19 cellular contexts compared by ENCODE assay signal in the genomic region with DNA sequence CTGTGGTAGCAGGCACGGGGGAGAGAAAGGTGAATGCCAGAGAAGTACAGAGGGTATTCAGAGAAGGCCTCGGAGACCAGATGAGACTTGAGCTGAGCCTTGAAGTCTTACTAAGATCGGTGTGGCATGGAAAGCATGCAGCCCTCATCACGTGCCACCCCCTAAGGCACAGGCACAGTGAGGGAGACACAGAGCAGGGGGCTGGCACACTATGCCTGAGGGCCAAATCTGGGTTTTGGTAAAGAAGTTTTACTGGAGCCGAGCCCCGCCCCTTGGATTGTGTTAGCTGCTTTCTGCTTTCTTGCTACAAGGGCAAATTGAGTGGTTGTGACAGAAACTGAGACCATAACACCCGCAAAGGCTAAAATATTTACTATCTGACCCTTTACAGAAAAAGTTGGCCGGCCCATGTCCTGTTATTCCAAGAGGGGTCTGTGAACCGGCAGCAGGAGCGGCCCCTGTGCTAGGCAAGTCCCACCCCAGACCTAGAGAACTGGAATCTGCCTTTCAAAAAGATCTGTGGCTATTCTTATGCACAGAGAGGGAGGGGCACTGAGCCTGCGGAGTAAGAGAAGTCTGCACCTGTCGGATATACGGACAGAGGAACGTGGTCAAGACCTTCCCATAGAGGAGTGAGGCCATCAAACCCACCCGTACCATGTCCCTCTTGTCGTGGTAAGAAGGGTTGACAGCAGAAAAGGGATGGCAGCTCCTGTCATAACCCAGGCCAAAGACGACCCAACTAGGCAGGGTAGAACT.
DNase-seq lines count a peak whose midpoint lies in the region; ATAC-seq and TF ChIP-seq lines count a peak whose summit lies in the region.
"Had no signal": no experiment of that assay in that cellular context is flagged by ENCODE, and none has a peak within 500 bp of the region (broad histone marks: within the 10 kb centered on the region; RNA-seq: fewer than 3 reads in every experiment).

No MANE protein-coding gene starts in this region.

- peak in 1 of 2 donors; percentile 57 for DNase-seq in cardiac muscle cell (ENCODE audit: low read depth in 1 of 2, low spot score in 1 of 2)
- DNase-seq in Right ventricle myocardium superior = no peak
- DNase-seq in endodermal cell = peak; percentile 57
- DNase-seq in myocyte (ENCODE audit: low read depth) = peak; percentile 68
- DNase-seq in type B pancreatic cell (ENCODE audit: extremely low spot score, unreplicated experiment) = no peak
- DNase-seq in hypothalamus (lab: John Stamatoyannopoulos, UW) = no peak
- DNase-seq in HFFc6 = no peak
- no peak for DNase-seq in anterior cingulate cortex (lab: John Stamatoyannopoulos, UW)
- DNase-seq: 8988T; activated CD4-positive, alpha-beta T cell treated with anti-CD3 and anti-CD28 coated beads for 1 hour; activated naive CD8-positive, alpha-beta T cell treated with anti-CD3 and anti-CD28 coated beads for 36 hours; Calu3; effector CD8-positive, alpha-beta T cell; hippocampal formation; NCI-H1417 treated with DMSO at 0.1 percent for 48 hours; NCI-H69; OCI-M1; SK-N-SH; T-helper 9 cell had no signal

- 50 to 58% methylated on average over 7 to 17 of the region's 17 CpGs for WGBS in endodermal cell (ENCODE audit: insufficient coverage in 1 of 2, insufficient read length in 1 of 2), 2 experiments

- no peak overlapping the region for H3K4me3 Mint-ChIP-seq in endodermal cell
- peak overlapping the region; percentile 69 for H3K4me3 Mint-ChIP-seq in type B pancreatic cell
- no peak overlapping the region for H3K4me3 Mint-ChIP-seq in HFFc6
- H3K4me3 Mint-ChIP-seq: activated naive CD8-positive, alpha-beta T cell treated with anti-CD3 and anti-CD28 coated beads for 36 hours had no signal

- intact Hi-C loops in Right ventricle myocardium superior (cut with DNase I) = loop anchor here (5.0 kb wide), 1 partner anchor 128 kb away; no protein-coding TSS in a partner anchor

- H3K36me3 Mint-ChIP-seq in endodermal cell (ENCODE audit: low read depth) (no peaks in the 10 kb centered on the region), type B pancreatic cell (peaks cover 4% of the 10 kb centered on the region), HFFc6 (ENCODE audit: low read depth) (peaks cover 6% of the 10 kb centered on the region; the same call in 1 of the 2 replicates)

- H3K27ac Mint-ChIP-seq in endodermal cell (no peak overlapping the region), type B pancreatic cell (peak overlapping the region; percentile 29), HFFc6 (no peak overlapping the region)
- H3K27ac Mint-ChIP-seq: activated naive CD8-positive, alpha-beta T cell treated with anti-CD3 and anti-CD28 coated beads for 36 hours had no signal

- H3K9me3 Mint-ChIP-seq in endodermal cell (peaks cover 6% of the 10 kb centered on the region), type B pancreatic cell (no peaks in the 10 kb centered on the region), HFFc6 (no peaks in the 10 kb centered on the region)

- H3K9ac ChIP-seq in endodermal cell (ENCODE audit: extremely low read depth, low read length, poor library complexity, severe bottlenecking) = no peak overlapping the region

- H3K9me3 ChIP-seq in cardiac muscle cell (ENCODE audit: low read depth) (no peaks in the 10 kb centered on the region), endodermal cell (ENCODE audit: control insufficient read depth, low read length) (peaks cover 7% of the 10 kb centered on the region)
- H3K9me3 ChIP-seq: SK-N-SH had no signal

- H3K27me3 Mint-ChIP-seq in endodermal cell (ENCODE audit: insufficient read depth) = peaks cover 33% of the 10 kb centered on the region
- H3K27me3 Mint-ChIP-seq in type B pancreatic cell = no peaks in the 10 kb centered on the region
- peaks cover 1% of the 10 kb centered on the region for H3K27me3 Mint-ChIP-seq in HFFc6 (ENCODE audit: insufficient read depth)
- H3K27me3 Mint-ChIP-seq: activated naive CD8-positive, alpha-beta T cell treated with anti-CD3 and anti-CD28 coated beads for 36 hours had no signal

- ATAC-seq in Right ventricle myocardium superior (ENCODE audit: poor library complexity) = no peak

- H3K27ac ChIP-seq in cardiac muscle cell (peak overlapping the region; percentile 96), endodermal cell (ENCODE audit: low read depth, low read length) (no peak overlapping the region)

- H3K4me1 Mint-ChIP-seq in endodermal cell = peaks cover 10% of the 10 kb centered on the region
- H3K4me1 Mint-ChIP-seq in type B pancreatic cell (ENCODE audit: unreplicated experiment) = peaks cover 14% of the 10 kb centered on the region
- peaks cover 34% of the 10 kb centered on the region for H3K4me1 Mint-ChIP-seq in HFFc6 (ENCODE audit: low read depth)

- no peaks in the 10 kb centered on the region for H3K27me3 ChIP-seq in cardiac muscle cell
- H3K27me3 ChIP-seq in endodermal cell (ENCODE audit: control insufficient read depth, insufficient read depth, low read length, poor library complexity, severe bottlenecking) = peaks cover 12% of the 10 kb centered on the region

- H3K36me3 ChIP-seq in cardiac muscle cell = no peaks in the 10 kb centered on the region
- H3K36me3 ChIP-seq in endodermal cell (ENCODE audit: control insufficient read depth, insufficient read depth, low read length) = no peaks in the 10 kb centered on the region

- H3K4me3 ChIP-seq in cardiac muscle cell (peak overlapping the region; percentile 83), endodermal cell (ENCODE audit: low read length) (no peak overlapping the region)

- no peak for TF ChIP-seq CTCF in cardiac muscle cell (IDR thresholded peaks at IDR 0.05; ENCODE audit: low read depth, low read length)
- no peak for TF ChIP-seq CTCF in endodermal cell (conservative IDR thresholded peaks at IDR 0.05)
- no peak for TF ChIP-seq CTCF in type B pancreatic cell (conservative IDR thresholded peaks at IDR 0.05)
- TF ChIP-seq CTCF in HFFc6 (IDR thresholded peaks at IDR 0.05) = no peak

- H3K4me1 ChIP-seq in cardiac muscle cell (ENCODE audit: low read depth) = peaks cover 38% of the 10 kb centered on the region
- no peaks in the 10 kb centered on the region for H3K4me1 ChIP-seq in endodermal cell (ENCODE audit: control insufficient read depth, insufficient read depth, low read length)

Comparison
In these comparisons a context has a peak if more than half of its experiments do, and no peak if none do; other contexts are left out.
1. DNase-seq: peak in endodermal cell (single experiment) and myocyte (single experiment); none in Right ventricle myocardium superior (single experiment), type B pancreatic cell (single experiment), hypothalamus (0 of 51), HFFc6 (single experiment) and anterior cingulate cortex (0 of 58).